Comparison of ENCODE assay signal across 8 cellular contexts in the genomic region with DNA sequence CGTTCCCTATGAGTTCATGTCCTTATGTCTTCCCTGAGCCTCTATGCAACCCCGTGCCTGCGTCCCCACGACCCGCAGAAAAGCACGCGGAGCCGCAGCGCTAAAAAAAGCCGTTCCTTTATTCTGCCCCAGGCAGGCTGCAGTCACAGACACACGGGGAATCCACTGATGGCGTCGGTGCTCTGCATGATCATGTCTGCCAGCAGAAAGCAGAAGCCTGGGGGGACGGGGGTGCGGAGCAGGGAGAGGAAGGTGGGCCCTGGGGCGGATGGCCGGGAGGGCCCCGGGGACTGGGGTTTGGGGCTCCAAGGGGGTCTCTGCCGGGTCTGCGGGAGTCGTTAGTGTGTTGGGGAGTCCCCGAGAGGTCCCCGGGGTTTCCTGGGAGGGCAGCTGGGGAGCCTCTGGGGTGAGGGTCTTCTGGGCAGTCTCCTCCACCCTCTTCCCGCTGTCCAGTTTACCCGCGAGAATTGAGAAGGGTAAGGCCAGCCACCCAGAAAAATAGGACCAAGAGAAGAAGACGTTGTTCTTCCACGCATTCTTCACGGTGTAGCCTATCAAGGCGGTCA. TPM values are rescaled to one million over a fixed set of nuclear protein-coding genes. Genes with fewer than 3 reads are reported as not detected.
DNase-seq lines count a peak whose midpoint lies in the region; ATAC-seq, FAIRE-seq and TF ChIP-seq lines count a peak whose summit lies in the region.

No MANE protein-coding gene starts in this region.

- no peaks in the 10 kb centered on the region for H3K9me3 ChIP-seq in mesodermal cell (ENCODE audit: control insufficient read depth, low read length)

- H3K36me3 Mint-ChIP-seq in HFFc6 (ENCODE audit: low read depth) = peaks cover 5% of the 10 kb centered on the region; the same call in 1 of the 2 replicates
- no peaks in the 10 kb centered on the region for H3K36me3 Mint-ChIP-seq in chondrocyte (ENCODE audit: low read depth)
- H3K36me3 Mint-ChIP-seq in type B pancreatic cell = no peaks in the 10 kb centered on the region

- peak overlapping the region; percentile 97 for H3K27ac Mint-ChIP-seq in HFFc6
- peak overlapping the region; percentile 99 for H3K27ac Mint-ChIP-seq in chondrocyte (ENCODE audit: unreplicated experiment)
- peak overlapping the region; percentile 100 for H3K27ac Mint-ChIP-seq in type B pancreatic cell

- no peak for FAIRE-seq in GM19239 (lab: Jason Lieb, UNC)

- peaks cover 12% of the 10 kb centered on the region for H3K27me3 Mint-ChIP-seq in HFFc6 (ENCODE audit: insufficient read depth)
- no peaks in the 10 kb centered on the region for H3K27me3 Mint-ChIP-seq in chondrocyte (ENCODE audit: low read depth)
- H3K27me3 Mint-ChIP-seq in type B pancreatic cell = peaks cover 3% of the 10 kb centered on the region

- WGBS in mesodermal cell (ENCODE audit: insufficient coverage in 2 of 2), 2 experiments = 0% methylated on average over 21 to 24 of the region's 30 CpGs

- no peak for DNase-seq in HFFc6
- DNase-seq in chondrocyte (ENCODE audit: low spot score) = no peak
- DNase-seq in type B pancreatic cell (ENCODE audit: extremely low spot score, unreplicated experiment) = no peak
- DNase-seq in mesenteric fat pad (ENCODE audit: low spot score) = no peak
- no peak for DNase-seq in GM19239 (ENCODE audit: insufficient read length, low spot score)

- peak; percentile 1; the same call in 2 of the 3 replicates for ATAC-seq in SK-N-SH treated with all-trans-retinoic acid at 6 μM for 48 hours

- H3K4me1 Mint-ChIP-seq in HFFc6 (ENCODE audit: low read depth) (peaks cover 44% of the 10 kb centered on the region), chondrocyte (ENCODE audit: low read depth) (peaks cover 43% of the 10 kb centered on the region), type B pancreatic cell (ENCODE audit: unreplicated experiment) (peaks cover 26% of the 10 kb centered on the region)

- H3K4me3 Mint-ChIP-seq in HFFc6 (peak overlapping the region; percentile 97), chondrocyte (ENCODE audit: unreplicated experiment) (peak overlapping the region; percentile 98), type B pancreatic cell (peak overlapping the region; percentile 98)

- H3K4me1 ChIP-seq in mesodermal cell (ENCODE audit: control insufficient read depth, insufficient read depth, low read length, poor library complexity, severe bottlenecking) = peaks cover 36% of the 10 kb centered on the region

- H3K9me3 Mint-ChIP-seq in HFFc6 = no peaks in the 10 kb centered on the region
- no peaks in the 10 kb centered on the region for H3K9me3 Mint-ChIP-seq in chondrocyte (ENCODE audit: low read depth)
- H3K9me3 Mint-ChIP-seq in type B pancreatic cell = no peaks in the 10 kb centered on the region

- H3K36me3 ChIP-seq in mesodermal cell (ENCODE audit: control insufficient read depth, insufficient read depth, low read length) = no peaks in the 10 kb centered on the region

- H3K27ac ChIP-seq in C4-2B (peak overlapping the region; percentile 93), mesodermal cell (ENCODE audit: low read depth, low read length, severe bottlenecking) (peak overlapping the region; percentile 97)

- H3K4me3 ChIP-seq in mesodermal cell (ENCODE audit: extremely low read depth, insufficient read depth, low read length, poor library complexity, severe bottlenecking) = peak overlapping the region; percentile 96

- TF ChIP-seq CTCF in C4-2B (conservative IDR thresholded peaks at IDR 0.05) (no peak), HFFc6 (IDR thresholded peaks at IDR 0.05) (no peak), chondrocyte (IDR thresholded peaks at IDR 0.05) (no peak), type B pancreatic cell (conservative IDR thresholded peaks at IDR 0.05) (no peak)

TF ChIP-seq in SK-N-SH treated with all-trans-retinoic acid at 6 μM for 48 hours, 23 proteins besides CTCF, POLR2A, EP300 and RAD21:
- no peak for TF ChIP-seq PATZ1 (CRISPR knock-in tag; IDR thresholded peaks at IDR 0.05; ENCODE audit: borderline replicate concordance)

RNA-seq across cellular contexts. Expression of gene ETFB, which starts 0.9 kb away (rescaled TPM):
- total RNA-seq in HFFc6 (2021; fragmentation: NEBNext Ultra II Directional; extraction: Animal tissue kit (Norgen Biotek cat#: 25700)) = 100 to 1,000 TPM; 109 to 157 (median 132) TPM
- total RNA-seq in chondrocyte = 43.7 to 56.6 TPM (median 49.6 TPM) in 3 replicates
- 58.5 TPM for polyA plus RNA-seq in mesodermal cell (2013, experiment 1 of 2)
- polyA plus RNA-seq in mesodermal cell (2013, experiment 2 of 2) = 50.5 TPM
- total RNA-seq in type B pancreatic cell (ENCODE audit: low replicate concordance) = 76.3 and 81.9 TPM in 2 replicates
- 194 TPM for total RNA-seq in mesenteric fat pad

RNA-seq across cellular contexts. Expression of gene CLDND2, which starts 1.7 kb away (rescaled TPM):
- 1 to 10 TPM in 3 of 6 experiments, under 1 TPM in 3; 0.60 to 2.3 (median 0.94) TPM for total RNA-seq in HFFc6 (2021; fragmentation: NEBNext Ultra II Directional; extraction: Animal tissue kit (Norgen Biotek cat#: 25700))
- 1.5 TPM in 1 of 3 replicates, not detected in the others for total RNA-seq in chondrocyte
- 2.1 TPM for polyA plus RNA-seq in mesodermal cell (2013, experiment 1 of 2)
- 2.6 TPM for polyA plus RNA-seq in mesodermal cell (2013, experiment 2 of 2)
- 0.97 TPM in 1 of 2 replicates, not detected in the other for total RNA-seq in type B pancreatic cell (ENCODE audit: low replicate concordance)
- 4.4 TPM for total RNA-seq in mesenteric fat pad

RNA-seq across cellular contexts. Expression of gene NKG7, which starts 5.4 kb away (rescaled TPM):
- total RNA-seq in HFFc6 (2021; fragmentation: NEBNext Ultra II Directional; extraction: Animal tissue kit (Norgen Biotek cat#: 25700)) = not detected
- total RNA-seq in chondrocyte (not detected in 3 replicates), type B pancreatic cell (ENCODE audit: low replicate concordance) (not detected in 2 replicates), mesenteric fat pad (3.7 TPM)
- polyA plus RNA-seq in mesodermal cell (2013, experiment 1 of 2) = not detected
- not detected for polyA plus RNA-seq in mesodermal cell (2013, experiment 2 of 2)

RNA-seq across cellular contexts. Expression of gene LIM2, which starts 20.7 kb away (rescaled TPM):
- total RNA-seq in HFFc6 (2021; fragmentation: NEBNext Ultra II Directional; extraction: Animal tissue kit (Norgen Biotek cat#: 25700)) = not detected
- not detected in 3 replicates for total RNA-seq in chondrocyte
- not detected for polyA plus RNA-seq in mesodermal cell (2013, experiment 1 of 2)
- polyA plus RNA-seq in mesodermal cell (2013, experiment 2 of 2) = not detected
- 19.5 TPM in 1 of 2 replicates, not detected in the other for total RNA-seq in type B pancreatic cell (ENCODE audit: low replicate concordance)
- total RNA-seq in mesenteric fat pad = not detected

RNA-seq across cellular contexts. Expression of gene C19orf84, which starts 23.3 kb away (rescaled TPM):
- not detected for total RNA-seq in HFFc6 (2021; fragmentation: NEBNext Ultra II Directional; extraction: Animal tissue kit (Norgen Biotek cat#: 25700))
- total RNA-seq in chondrocyte (not detected in 3 replicates), type B pancreatic cell (ENCODE audit: low replicate concordance) (0.43 TPM in 1 of 2 replicates, not detected in the other), mesenteric fat pad (not detected)
- polyA plus RNA-seq in mesodermal cell (2013, experiment 1 of 2) = 0.59 TPM
- 0.30 TPM for polyA plus RNA-seq in mesodermal cell (2013, experiment 2 of 2)
